Comparison of ENCODE assay signal across 8 cellular contexts in the genomic region with DNA sequence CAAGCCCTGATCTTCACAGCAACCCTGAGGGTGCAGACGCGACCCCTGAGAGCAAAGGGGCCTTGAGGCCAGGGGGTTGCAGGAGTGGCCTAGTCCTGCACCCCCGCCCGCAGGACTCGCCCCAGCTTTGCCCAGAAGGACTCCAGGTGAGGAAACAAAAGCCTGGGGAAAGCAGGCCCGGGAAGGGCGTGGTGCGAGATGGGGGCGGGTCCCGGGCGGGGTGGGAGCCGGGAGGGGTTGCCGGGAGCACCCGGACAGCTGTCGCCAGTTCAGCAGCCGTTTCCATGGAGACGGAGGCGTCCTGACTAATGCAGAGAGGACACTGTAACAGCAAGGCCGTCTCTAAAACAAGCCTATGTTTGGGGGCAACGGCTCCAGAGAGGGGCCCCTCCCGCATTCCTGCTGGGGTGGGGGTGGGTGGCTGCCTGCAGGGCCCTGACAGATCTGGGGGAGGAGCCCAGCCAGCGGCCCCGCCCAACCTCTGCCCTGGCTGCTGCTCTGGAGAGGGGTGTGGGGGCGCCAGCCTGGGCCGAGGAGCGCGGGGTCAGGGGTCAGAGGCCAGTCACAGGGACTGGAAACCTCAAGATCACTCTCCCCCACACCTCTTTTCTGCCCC. TPM values are rescaled to one million over a fixed set of nuclear protein-coding genes. Genes with fewer than 3 reads are reported as not detected.
A peak's percentile ranks its signal among the peaks of the same experiment; 100 is the strongest.
DNase-seq lines count a peak whose midpoint lies in the region; ATAC-seq and TF ChIP-seq lines count a peak whose summit lies in the region.

No MANE protein-coding gene starts in this region.

- peaks cover 29 to 73% of the 10 kb centered on the region in 2 donors for H3K4me1 ChIP-seq in thyroid gland

- TF ChIP-seq CTCF in thyroid gland (IDR thresholded peaks at IDR 0.05): no peak

- DNase-seq in GM03348 (ENCODE audit: low spot score) (peak; percentile 85), NCI-H2227 (lab: John Stamatoyannopoulos, UW; ENCODE audit: unreplicated experiment) (peak; percentile 92), kidney tubule cell (ENCODE audit: low spot score) (peak; percentile 90), thyroid gland (peak; percentile 37 to 43)
- DNase-seq in activated effector memory CD4-positive, alpha-beta T cell treated with anti-CD3 and anti-CD28 coated beads, Interleukin-2, amount 50 U/mL, for 16 hours: no peak

- H3K4me3 ChIP-seq in thyroid gland (replicated peaks in 1 of 3): no peak overlapping the region

- TF ChIP-seq POLR2A in thyroid gland (IDR thresholded peaks at IDR 0.05): no peak

- H3K27ac ChIP-seq in cingulate gyrus (ENCODE audit: low read depth, low read length) (peak overlapping the region; percentile 12), thyroid gland (no peak overlapping the region)

- ATAC-seq in HG03460 (IDR thresholded peaks at IDR 0.05; ENCODE audit: unreplicated experiment) (no peak), HG03378 (IDR thresholded peaks at IDR 0.05; ENCODE audit: unreplicated experiment) (no peak)

- intact Hi-C loops in thyroid gland (cut with DNase I): no loop called here

- no peaks in the 10 kb centered on the region for H3K9me3 ChIP-seq in thyroid gland

- WGBS in thyroid gland, 2 donors: 15 to 20% methylated on average over 19 to 22 of the region's 27 CpGs

- H3K36me3 ChIP-seq in thyroid gland: no peaks in the 10 kb centered on the region

- no peaks in the 10 kb centered on the region for H3K27me3 ChIP-seq in thyroid gland

RNA-seq across cellular contexts. Expression of gene TPPP3, which starts 3.0 kb away (rescaled TPM):
- total RNA-seq in thyroid gland: 1 to 10 TPM in 2 of 4 donors, under 1 TPM in 2; 0.54 to 2.3 (median 1.5) TPM

RNA-seq across cellular contexts. Expression of gene ZDHHC1, which starts 20.0 kb away (rescaled TPM):
- 10 to 100 TPM; 33.3 to 63.8 (median 50.9) TPM for total RNA-seq in thyroid gland

RNA-seq across cellular contexts. Expression of gene HSD11B2, which starts 34.7 kb away (rescaled TPM):
- 10 to 100 TPM in 2 of 4 donors, 1 to 10 TPM in 2; 4.6 to 11.9 (median 9.0) TPM for total RNA-seq in thyroid gland
